11 cellular contexts compared by ENCODE assay signal in the genomic region with DNA sequence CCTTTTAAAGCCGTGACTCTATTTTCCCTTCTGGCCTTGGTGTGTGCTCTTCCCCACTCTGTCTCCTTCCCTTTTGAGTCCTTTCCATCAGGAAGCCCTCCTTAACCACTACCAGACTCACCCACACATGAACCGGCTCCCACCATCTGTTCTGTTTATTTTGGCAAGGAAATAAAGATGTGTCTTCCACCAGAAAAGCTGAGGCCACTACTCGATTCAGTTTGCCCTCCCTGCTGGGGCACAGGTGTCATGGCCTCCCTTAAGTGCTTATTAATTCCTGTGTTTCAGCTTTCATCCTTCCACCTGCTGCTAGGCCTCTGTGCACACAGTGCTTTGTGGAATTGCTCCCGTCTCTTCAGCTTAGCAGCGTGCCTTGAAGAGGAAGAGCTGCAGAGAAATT. TPM values are rescaled to one million over a fixed set of nuclear protein-coding genes. Genes with fewer than 3 reads are reported as not detected.
DNase-seq lines count a peak whose midpoint lies in the region; ATAC-seq lines count a peak whose summit lies in the region.
"Had no signal": no experiment of that assay in that cellular context is flagged by ENCODE, and none has a peak within 500 bp of the region (broad histone marks: within the 10 kb centered on the region; RNA-seq: fewer than 3 reads in every experiment).

No MANE protein-coding gene starts in this region.

- DNase-seq in DMS153 treated with DMSO at 0.1 percent for 48 hours (lab: John Stamatoyannopoulos, UW; ENCODE audit: unreplicated experiment) (peak; percentile 46), NCI-H1694 treated with DMSO at 0.1 percent for 48 hours (lab: John Stamatoyannopoulos, UW) (peak; percentile 83), NCI-H748 (lab: John Stamatoyannopoulos, UW; ENCODE audit: unreplicated experiment) (peak; percentile 92), left kidney (ENCODE audit: low read depth, low spot score) (peak; percentile 46), AG08395 (ENCODE audit: low spot score) (no peak), SIG-M5 (lab: John Stamatoyannopoulos, UW) (no peak)
- DNase-seq in natural killer cell treated with Interleukin-12 subunit alpha and Interleukin-12 subunit beta and Interleukin-15 and Interleukin-18, amount 100 ng/mL, for 72 hours (ENCODE audit: low spot score) = no peak
- DNase-seq: activated CD4-positive, alpha-beta T cell treated with anti-CD3 and anti-CD28 coated beads for 4 hours; KG1; SW 1271 had no signal

- H3K27ac Mint-ChIP-seq in natural killer cell treated with Interleukin-12 subunit alpha and Interleukin-12 subunit beta and Interleukin-15 and Interleukin-18, amount 100 ng/mL, for 72 hours = no peak overlapping the region

- peaks cover 8 to 13% of the 10 kb centered on the region in 2 donors for H3K4me1 Mint-ChIP-seq in natural killer cell treated with Interleukin-12 subunit alpha and Interleukin-12 subunit beta and Interleukin-15 and Interleukin-18, amount 100 ng/mL, for 72 hours (ENCODE audit: low read depth in 2 of 2)

- ATAC-seq in HG02885 (IDR thresholded peaks at IDR 0.05; ENCODE audit: poor library complexity, unreplicated experiment) = no peak
- ATAC-seq in natural killer cell treated with Interleukin-12 subunit alpha and Interleukin-12 subunit beta and Interleukin-15 and Interleukin-18, amount 100 ng/mL, for 72 hours = no peak

- H3K27me3 Mint-ChIP-seq in natural killer cell treated with Interleukin-12 subunit alpha and Interleukin-12 subunit beta and Interleukin-15 and Interleukin-18, amount 100 ng/mL, for 72 hours = no peaks in the 10 kb centered on the region

- H3K9me3 Mint-ChIP-seq in natural killer cell treated with Interleukin-12 subunit alpha and Interleukin-12 subunit beta and Interleukin-15 and Interleukin-18, amount 100 ng/mL, for 72 hours = no peaks in the 10 kb centered on the region

- H3K36me3 Mint-ChIP-seq in natural killer cell treated with Interleukin-12 subunit alpha and Interleukin-12 subunit beta and Interleukin-15 and Interleukin-18, amount 100 ng/mL, for 72 hours = peaks cover 8% of the 10 kb centered on the region

- H3K4me3 Mint-ChIP-seq in natural killer cell treated with Interleukin-12 subunit alpha and Interleukin-12 subunit beta and Interleukin-15 and Interleukin-18, amount 100 ng/mL, for 72 hours = no peak overlapping the region

RNA-seq across cellular contexts. Expression of a gene that starts 16.7 kb away (rescaled TPM):
- total RNA-seq in natural killer cell treated with Interleukin-12 subunit alpha and Interleukin-12 subunit beta and Interleukin-15 and Interleukin-18, amount 100 ng/mL, for 72 hours = 100 to 1,000 TPM; 112 to 164 TPM

RNA-seq across cellular contexts. Expression of a gene that starts 52.8 kb away (rescaled TPM):
- total RNA-seq in natural killer cell treated with Interleukin-12 subunit alpha and Interleukin-12 subunit beta and Interleukin-15 and Interleukin-18, amount 100 ng/mL, for 72 hours = 10 to 100 TPM; 33.8 to 46.0 TPM

Comparison
In these comparisons a context has a peak if more than half of its experiments do, and no peak if none do; other contexts are left out.
1. DNase-seq: peak in DMS153 treated with DMSO at 0.1 percent for 48 hours (single experiment), NCI-H1694 treated with DMSO at 0.1 percent for 48 hours (single experiment), NCI-H748 (single experiment) and left kidney (single experiment); none in AG08395 (single experiment), SIG-M5 (single experiment) and natural killer cell treated with Interleukin-12 subunit alpha and Interleukin-12 subunit beta and Interleukin-15 and Interleukin-18, amount 100 ng/mL, for 72 hours (single experiment).